ENCODE assay signal across 8 cellular contexts in genomic region chr11:47249378-47249715, GRCh38. TPM values are rescaled to one million over a fixed set of nuclear protein-coding genes. Genes with fewer than 3 reads are reported as not detected.
DNase-seq lines count a peak whose midpoint lies in the region; ATAC-seq and TF ChIP-seq lines count a peak whose summit lies in the region.

No MANE protein-coding gene starts in this region.

- no peak overlapping the region for H2AK5ac ChIP-seq in H9 (ENCODE audit: insufficient read length, low read length)

- DNase-seq in H9 (no peak), hepatocyte (ENCODE audit: low spot score) (no peak), COLO668 (lab: John Stamatoyannopoulos, UW; ENCODE audit: unreplicated experiment) (no peak), erythroblast (lab: John Stamatoyannopoulos, UW) (no peak)
- DNase-seq in activated CD4-positive, alpha-beta memory T cell treated with anti-CD3 and anti-CD28 coated beads for 36 hours = no peak

- peak overlapping the region; percentile 49 to 100 (median 100); a peak in 5 of 7 replicates for H3K27ac Mint-ChIP-seq in H9
- peak overlapping the region; percentile 95 for H3K27ac Mint-ChIP-seq in activated CD4-positive, alpha-beta memory T cell treated with anti-CD3 and anti-CD28 coated beads for 36 hours

- H4K20me1 ChIP-seq in H9 (ENCODE audit: control insufficient read depth, insufficient read depth, insufficient read length) (no peaks in the 10 kb centered on the region), hepatocyte (ENCODE audit: insufficient read depth, poor library complexity, severe bottlenecking) (no peaks in the 10 kb centered on the region)

- no peak overlapping the region for H3K4ac ChIP-seq in H9 (ENCODE audit: low read depth, low read length)

- no peak overlapping the region for H4K91ac ChIP-seq in H9 (ENCODE audit: insufficient read length, low read depth, low read length)

- WGBS in H9 (ENCODE audit: extremely low coverage, insufficient read length, low lambda C conversion rate) = no CpG with 5 or more reads among the region's 3 CpGs
- WGBS in hepatocyte (ENCODE audit: low lambda C conversion rate, missing lambda C conversion rate) = 85% methylated on average over 3 of the region's 3 CpGs

- H3K4me1 Mint-ChIP-seq in H9 = peaks cover 11 to 16% of the 10 kb centered on the region in 2 experiments
- peaks cover 20% of the 10 kb centered on the region for H3K4me1 Mint-ChIP-seq in activated CD4-positive, alpha-beta memory T cell treated with anti-CD3 and anti-CD28 coated beads for 36 hours (ENCODE audit: low read depth)

- no peaks in the 10 kb centered on the region; the same call in 1 of the 2 replicates for H3K27me3 Mint-ChIP-seq in H9 (ENCODE audit: low read depth)
- H3K27me3 Mint-ChIP-seq in activated CD4-positive, alpha-beta memory T cell treated with anti-CD3 and anti-CD28 coated beads for 36 hours = no peaks in the 10 kb centered on the region

- no peaks in the 10 kb centered on the region for H3K79me1 ChIP-seq in H9 (ENCODE audit: insufficient read depth, low read depth, low read length, poor library complexity, severe bottlenecking)

- H3K18ac ChIP-seq in H9 (ENCODE audit: insufficient read length, low read depth, low read length) = no peak overlapping the region

- no peak for ATAC-seq in HG02884 (IDR thresholded peaks at IDR 0.05; ENCODE audit: unreplicated experiment)
- ATAC-seq in HG03045 (IDR thresholded peaks at IDR 0.05; ENCODE audit: unreplicated experiment) = no peak

- H2BK15ac ChIP-seq in H9 (ENCODE audit: low read depth, low read length) = no peak overlapping the region

- H3K4me3 ChIP-seq in hepatocyte = peak overlapping the region; percentile 84
- H3K4me3 ChIP-seq in skin epidermis = peak overlapping the region; percentile 62 to 82 (median 68)

- H3K36me3 ChIP-seq in hepatocyte (replicated peaks; ENCODE audit: insufficient read depth, low read depth) = no peaks in the 10 kb centered on the region

- intact Hi-C loops in activated CD4-positive, alpha-beta memory T cell treated with anti-CD3 and anti-CD28 coated beads for 36 hours (cut with micrococcal nuclease) = loop anchor here (2.0 to 5.0 kb wide), 2 partner anchors 72 to 517 kb away; partner anchors contain the start of genes ARFGAP2 and FNBP4

- no peak overlapping the region for H2BK5ac ChIP-seq in H9 (ENCODE audit: insufficient read length, low read length)

- POLR2A ChIA-PET in activated CD4-positive, alpha-beta memory T cell treated with anti-CD3 and anti-CD28 coated beads for 36 hours (lab: Charles Lee) = interaction anchor here (0.9 to 2.8 kb wide), 6 partner anchors 10 to 63 kb away, joined by 3 to 27 read pairs (median 6); partner anchors contain the start of genes DDB2 and PACSIN3

- no peak overlapping the region for H3T11ph ChIP-seq in H9 (ENCODE audit: low read length)

- H2BK12ac ChIP-seq in H9 (ENCODE audit: insufficient read length, low read depth, low read length) = no peak overlapping the region

- peak overlapping the region; percentile 89 for H3K9ac ChIP-seq in H9 (ENCODE audit: extremely low read depth, insufficient read length, low read length)

- H3K27ac ChIP-seq in H9 (ENCODE audit: insufficient read length, low read depth, low read length) = no peak overlapping the region
- peak overlapping the region; percentile 86 for H3K27ac ChIP-seq in hepatocyte
- H3K27ac ChIP-seq in skin epidermis = peak overlapping the region in 20 of 21 experiments; percentile 75 to 98 (median 93)

- no peak overlapping the region for H3K14ac ChIP-seq in H9 (ENCODE audit: insufficient read depth, low read length)

- no peak for TF ChIP-seq POLR2A in erythroblast (IDR thresholded peaks at IDR 0.05; ENCODE audit: low read length)

- H3K56ac ChIP-seq in H9 (ENCODE audit: insufficient read length, low read depth, low read length) = no peak overlapping the region

- H4K5ac ChIP-seq in H9 (ENCODE audit: insufficient read length, low read depth, low read length) = no peak overlapping the region

- H3K4me3 Mint-ChIP-seq in H9 = peak overlapping the region; percentile 99
- peak overlapping the region; percentile 98 for H3K4me3 Mint-ChIP-seq in activated CD4-positive, alpha-beta memory T cell treated with anti-CD3 and anti-CD28 coated beads for 36 hours

- H3K4me1 ChIP-seq in H9 (ENCODE audit: insufficient read depth, low read length) (peaks cover 5% of the 10 kb centered on the region; the same call in 1 of the 2 replicates), hepatocyte (ENCODE audit: insufficient read depth) (peaks cover 6% of the 10 kb centered on the region)

- no peak overlapping the region for H2BK120ac ChIP-seq in H9 (ENCODE audit: low read depth, low read length, poor library complexity, severe bottlenecking)

- H4K8ac ChIP-seq in H9 (replicated peaks; ENCODE audit: insufficient read length, low read depth, low read length) = no peak overlapping the region

- peaks cover 8% of the 10 kb centered on the region for H3K23me2 ChIP-seq in H9 (ENCODE audit: insufficient read length, low read depth, low read length, poor library complexity, severe bottlenecking)

- no peak overlapping the region for H3K23ac ChIP-seq in H9 (ENCODE audit: insufficient read length, low read depth, low read length)

- no peaks in the 10 kb centered on the region for H3K27me3 ChIP-seq in H9 (ENCODE audit: insufficient read depth, low read length)
- H3K27me3 ChIP-seq in hepatocyte = no peaks in the 10 kb centered on the region

- no peaks in the 10 kb centered on the region for H3K9me2 ChIP-seq in hepatocyte (replicated peaks; ENCODE audit: insufficient read depth)

- H3K4me2 ChIP-seq in H9 (ENCODE audit: insufficient read depth, insufficient read length, low read length) (peak overlapping the region; percentile 92), hepatocyte (peak overlapping the region; percentile 85)

- H2AFZ ChIP-seq in H9 (ENCODE audit: low read length) (no peak overlapping the region), hepatocyte (peak overlapping the region; percentile 83)

- peaks cover 0 to 32% (median 24%) of the 10 kb centered on the region in 3 experiments; a peak in 5 of 7 replicates for H3K36me3 Mint-ChIP-seq in H9 (ENCODE audit: insufficient read depth in 1 of 3, low read depth in 3 of 3)
- H3K36me3 Mint-ChIP-seq in activated CD4-positive, alpha-beta memory T cell treated with anti-CD3 and anti-CD28 coated beads for 36 hours = peaks cover 12% of the 10 kb centered on the region

- no peak for TF ChIP-seq CTCF in H9 (conservative IDR thresholded peaks at IDR 0.05)
- no peak for TF ChIP-seq CTCF in hepatocyte (IDR thresholded peaks at IDR 0.05; ENCODE audit: poor library complexity)

- H3K9me3 ChIP-seq in H9 (ENCODE audit: control insufficient read depth, low read depth, low read length) (no peaks in the 10 kb centered on the region), hepatocyte (ENCODE audit: low read depth) (no peaks in the 10 kb centered on the region)

- H2BK20ac ChIP-seq in H9 (ENCODE audit: low read depth, low read length, poor library complexity, severe bottlenecking) = no peak overlapping the region

- H3K9me3 Mint-ChIP-seq in H9 = no peaks in the 10 kb centered on the region; a peak in 1 of 5 replicates
- H3K9me3 Mint-ChIP-seq in activated CD4-positive, alpha-beta memory T cell treated with anti-CD3 and anti-CD28 coated beads for 36 hours = no peaks in the 10 kb centered on the region

- H3K79me2 ChIP-seq in H9 (ENCODE audit: insufficient read depth, low read length) (peaks cover 3% of the 10 kb centered on the region; the same call in 1 of the 2 replicates), hepatocyte (peaks cover 15% of the 10 kb centered on the region)

- CTCF ChIA-PET in activated CD4-positive, alpha-beta memory T cell treated with anti-CD3 and anti-CD28 coated beads for 36 hours (lab: Charles Lee) = interaction anchor here (0.7 to 3.8 kb wide), 8 partner anchors 10 to 163 kb away, joined by 3 to 34 read pairs (median 11); partner anchors contain the start of genes ARFGAP2 and DDB2

RNA-seq across cellular contexts. Expression of gene ACP2, which starts 0.7 kb away (rescaled TPM):
- 29.3 and 29.5 TPM in 2 replicates for total RNA-seq in H9 (2021)
- total RNA-seq in activated CD4-positive, alpha-beta memory T cell treated with anti-CD3 and anti-CD28 coated beads for 36 hours = 10 to 100 TPM; 10.1 to 12.2 TPM
- 31.5 and 40.3 TPM in 2 replicates for total RNA-seq in hepatocyte
- 26.5 and 29.6 TPM in 2 replicates for polyA plus RNA-seq in hepatocyte

RNA-seq across cellular contexts. Expression of gene NR1H3, which starts 8.4 kb away (rescaled TPM):
- total RNA-seq in H9 (2021) = 25.2 and 26.3 TPM in 2 replicates
- total RNA-seq in activated CD4-positive, alpha-beta memory T cell treated with anti-CD3 and anti-CD28 coated beads for 36 hours = 10 to 100 TPM; 13.0 to 14.0 TPM
- total RNA-seq in hepatocyte = 40.8 and 49.5 TPM in 2 replicates
- polyA plus RNA-seq in hepatocyte = 41.5 and 43.1 TPM in 2 replicates

RNA-seq across cellular contexts. Expression of gene MADD, which starts 20.6 kb away (rescaled TPM):
- total RNA-seq in H9 (2021) (36.9 and 41.0 TPM in 2 replicates), hepatocyte (19.1 and 28.0 TPM in 2 replicates)
- 10 to 100 TPM; 58.2 to 62.1 TPM for total RNA-seq in activated CD4-positive, alpha-beta memory T cell treated with anti-CD3 and anti-CD28 coated beads for 36 hours
- 17.6 and 19.6 TPM in 2 replicates for polyA plus RNA-seq in hepatocyte

RNA-seq across cellular contexts. Expression of gene DDB2, which starts 34.6 kb away (rescaled TPM):
- total RNA-seq in H9 (2021) = 65.0 and 67.0 TPM in 2 replicates
- 100 to 1,000 TPM; 194 to 198 TPM for total RNA-seq in activated CD4-positive, alpha-beta memory T cell treated with anti-CD3 and anti-CD28 coated beads for 36 hours
- total RNA-seq in hepatocyte = 17.2 and 17.7 TPM in 2 replicates
- polyA plus RNA-seq in hepatocyte = 25.7 and 28.2 TPM in 2 replicates
